9 cellular contexts compared by ENCODE assay signal in genomic region chr1:59814180-59814900, GRCh38. TPM values are rescaled to one million over a fixed set of nuclear protein-coding genes. Genes with fewer than 3 reads are reported as not detected.
DNase-seq lines count a peak whose midpoint lies in the region; ATAC-seq and TF ChIP-seq lines count a peak whose summit lies in the region.
"Had no signal": no experiment of that assay in that cellular context is flagged by ENCODE, and none has a peak within 500 bp of the region (broad histone marks: within the 10 kb centered on the region; RNA-seq: fewer than 3 reads in every experiment).

No MANE protein-coding gene starts in this region.

- no peak overlapping the region for H3K9ac ChIP-seq in SK-N-SH

- intact Hi-C loops in Calu3 (cut with micrococcal nuclease; ENCODE audit: unreplicated experiment), result no loop called here
- intact Hi-C loops in aorta (cut with DNase I), result no loop called here

- ATAC-seq in GM21447 (IDR thresholded peaks at IDR 0.05; ENCODE audit: unreplicated experiment) (peak; percentile 98), aorta (ENCODE audit: low FRiP score) (peak; percentile 61)

- no peaks in the 10 kb centered on the region for H3K27me3 Mint-ChIP-seq in Calu3 (ENCODE audit: unreplicated experiment)
- H3K27me3 Mint-ChIP-seq in activated naive CD8-positive, alpha-beta T cell treated with anti-CD3 and anti-CD28 coated beads for 36 hours, result peaks cover 10% of the 10 kb centered on the region

- H3K9me3 ChIP-seq in SK-N-SH, result no peaks in the 10 kb centered on the region
- no peaks in the 10 kb centered on the region for H3K9me3 ChIP-seq in hepatocyte (ENCODE audit: low read depth)
- H3K9me3 ChIP-seq in aorta (ENCODE audit: control insufficient read depth, low read length), result peaks cover 4% of the 10 kb centered on the region

- no peaks in the 10 kb centered on the region for H3K36me3 Mint-ChIP-seq in Calu3 (ENCODE audit: insufficient read depth, unreplicated experiment)
- no peaks in the 10 kb centered on the region for H3K36me3 Mint-ChIP-seq in activated naive CD8-positive, alpha-beta T cell treated with anti-CD3 and anti-CD28 coated beads for 36 hours

- 10% methylated on average over 18 of the region's 50 CpGs for WGBS in SK-N-SH (ENCODE audit: low lambda C conversion rate)
- WGBS in hepatocyte (ENCODE audit: low lambda C conversion rate, missing lambda C conversion rate), result 18% methylated on average over 24 of the region's 50 CpGs
- WGBS in aorta, 2 donors, result 10 to 13% methylated on average over 30 to 50 of the region's 50 CpGs

- H3K79me2 ChIP-seq in SK-N-SH (ENCODE audit: insufficient read depth) (no peaks in the 10 kb centered on the region), hepatocyte (peaks cover 44% of the 10 kb centered on the region)

- TF ChIP-seq EP300 in SK-N-SH (IDR thresholded peaks at IDR 0.05; ENCODE audit: borderline replicate concordance in 1 of 2, low read depth in 1 of 2, low read length in 1 of 2), result no peak

- H3K27ac ChIP-seq in SK-N-SH (ENCODE audit: low read depth in 2 of 2, low read length in 1 of 2) (no peak overlapping the region), hepatocyte (no peak overlapping the region), aorta (ENCODE audit: low read depth in 1 of 2, low read length in 2 of 2) (no peak overlapping the region)
- H3K27ac ChIP-seq: HL-60 had no signal

- H3K4me1 ChIP-seq in SK-N-SH (ENCODE audit: control insufficient read depth in 1 of 2, insufficient read depth in 2 of 2, low read depth in 1 of 2, low read length in 1 of 2), result peaks cover under 1 to 9% of the 10 kb centered on the region in 2 experiments; a peak in 2 of 4 replicates
- peaks cover 8% of the 10 kb centered on the region for H3K4me1 ChIP-seq in hepatocyte (ENCODE audit: insufficient read depth)
- H3K4me1 ChIP-seq in aorta (ENCODE audit: control insufficient read depth in 1 of 2, insufficient read depth in 2 of 2, low read length in 2 of 2), result peaks cover 0 to 2% of the 10 kb centered on the region in 2 donors

- peaks cover 3% of the 10 kb centered on the region for H3K4me1 Mint-ChIP-seq in Calu3 (ENCODE audit: low read depth, unreplicated experiment)
- H3K4me1 Mint-ChIP-seq in activated naive CD8-positive, alpha-beta T cell treated with anti-CD3 and anti-CD28 coated beads for 36 hours, result peaks cover 4% of the 10 kb centered on the region

- H3K36me3 ChIP-seq in SK-N-SH (replicated peaks in 1 of 2; ENCODE audit: control insufficient read depth in 1 of 2, insufficient read depth in 2 of 2, low read length in 1 of 2), result no peaks in the 10 kb centered on the region
- H3K36me3 ChIP-seq in hepatocyte (replicated peaks; ENCODE audit: insufficient read depth, low read depth), result no peaks in the 10 kb centered on the region
- no peaks in the 10 kb centered on the region for H3K36me3 ChIP-seq in aorta (ENCODE audit: control insufficient read depth in 1 of 2, insufficient read depth in 2 of 2, low read length in 1 of 2)

- in situ Hi-C loops in KBM-7 (cut with MboI; ENCODE audit: low pct_unique_long_range_greater_than_20kb, low sequenced_read_pairs), result no loop called here

- H3K4me3 Mint-ChIP-seq in Calu3 (ENCODE audit: low read depth, unreplicated experiment), result no peak overlapping the region
- H3K4me3 Mint-ChIP-seq in activated naive CD8-positive, alpha-beta T cell treated with anti-CD3 and anti-CD28 coated beads for 36 hours, result no peak overlapping the region

- no TSS peak for BruUV-seq in Calu3 (replicated peaks; lab: Mats Ljungman, UMichigan)

- H3K4me2 ChIP-seq in SK-N-SH (peak overlapping the region; percentile 81), hepatocyte (peak overlapping the region; percentile 84)

- H3K9me3 Mint-ChIP-seq in Calu3 (ENCODE audit: low read depth, unreplicated experiment), result no peaks in the 10 kb centered on the region
- H3K9me3 Mint-ChIP-seq in activated naive CD8-positive, alpha-beta T cell treated with anti-CD3 and anti-CD28 coated beads for 36 hours, result no peaks in the 10 kb centered on the region

- no peak for TF ChIP-seq RAD21 in SK-N-SH (IDR thresholded peaks at IDR 0.05; ENCODE audit: low read length)

- H3K9me2 ChIP-seq in SK-N-SH (no peaks in the 10 kb centered on the region), hepatocyte (replicated peaks; ENCODE audit: insufficient read depth) (no peaks in the 10 kb centered on the region)

- DNase-seq in Calu3 (peak; percentile 91), KBM-7 (peak; percentile 59), SK-N-SH (peak; percentile 95), hepatocyte (ENCODE audit: low spot score) (peak; percentile 95), renal cortical epithelial cell (ENCODE audit: low read depth) (peak; percentile 98), aorta (peak; percentile 62 to 85)
- DNase-seq in activated naive CD8-positive, alpha-beta T cell treated with anti-CD3 and anti-CD28 coated beads for 36 hours, result peak; percentile 84

- H3K27ac Mint-ChIP-seq in Calu3 (ENCODE audit: unreplicated experiment), result no peak overlapping the region
- H3K27ac Mint-ChIP-seq in activated naive CD8-positive, alpha-beta T cell treated with anti-CD3 and anti-CD28 coated beads for 36 hours, result peak overlapping the region; percentile 85

- H3K27me3 ChIP-seq in SK-N-SH (ENCODE audit: insufficient read depth) (no peaks in the 10 kb centered on the region), hepatocyte (no peaks in the 10 kb centered on the region), aorta (ENCODE audit: control insufficient read depth in 1 of 2, insufficient read depth in 2 of 2, low read length in 1 of 2) (no peaks in the 10 kb centered on the region)

- H3K4me3 ChIP-seq in SK-N-SH (ENCODE audit: low read depth in 2 of 2, low read length in 1 of 2) (peak overlapping the region; percentile 53 to 59; a peak in 3 of 4 replicates), hepatocyte (peak overlapping the region; percentile 63), aorta (ENCODE audit: low read length in 2 of 2) (peak overlapping the region; percentile 25 to 50)

- peak overlapping the region; percentile 83; the same call in 1 of the 2 replicates for H2AFZ ChIP-seq in SK-N-SH (ENCODE audit: low read depth)
- H2AFZ ChIP-seq in hepatocyte, result peak overlapping the region; percentile 56

- CTCF ChIA-PET in Calu3 (lab: Charles Lee), result interaction anchor here (0.6 to 1.0 kb wide), 2 partner anchors 8 to 12 kb away, joined by 3 read pairs; no protein-coding TSS in a partner anchor
- CTCF ChIA-PET in SK-N-SH (lab: Yijun Ruan, JAX), result interaction anchor here (0.6 to 1.5 kb wide), 3 partner anchors 11 to 115 kb away, joined by 3 to 4 read pairs (median 3); no protein-coding TSS in a partner anchor

- no peak for TF ChIP-seq CTCF in Calu3 (IDR thresholded peaks at IDR 0.05; ENCODE audit: unreplicated experiment)
- no peak for TF ChIP-seq CTCF in SK-N-SH (IDR thresholded peaks at IDR 0.05)
- TF ChIP-seq CTCF in hepatocyte (IDR thresholded peaks at IDR 0.05; ENCODE audit: poor library complexity), result no peak

- POLR2A ChIA-PET in SK-N-SH (lab: Yijun Ruan, JAX), result interaction anchor here (1.6 to 1.8 kb wide), 2 partner anchors 9 to 133 kb away, joined by 4 to 8 read pairs; no protein-coding TSS in a partner anchor

- H3F3A ChIP-seq in SK-N-SH (replicated peaks; ENCODE audit: insufficient read depth), result no peaks in the 10 kb centered on the region

- no peaks in the 10 kb centered on the region for H4K20me1 ChIP-seq in SK-N-SH (ENCODE audit: insufficient read depth)
- H4K20me1 ChIP-seq in hepatocyte (ENCODE audit: insufficient read depth, poor library complexity, severe bottlenecking), result no peaks in the 10 kb centered on the region

TF ChIP-seq in SK-N-SH, 30 proteins besides CTCF, POLR2A, EP300 and RAD21:
- no peak for TF ChIP-seq USF2 (IDR thresholded peaks at IDR 0.05; ENCODE audit: borderline replicate concordance, low read depth, low read length)
- no peak for TF ChIP-seq YY1 (IDR thresholded peaks at IDR 0.05; ENCODE audit: low read depth)
- no peak for TF ChIP-seq EZH2phosphoT487 (IDR thresholded peaks at IDR 0.05; ENCODE audit: borderline replicate concordance, low read depth)
- peak; percentile 7 for TF ChIP-seq CHD2 (IDR thresholded peaks at IDR 0.05; ENCODE audit: low read length, partially characterized antibody)
- TF ChIP-seq NRF1 (IDR thresholded peaks at IDR 0.05; ENCODE audit: low read depth, low read length), result peak; percentile 63
- peak; percentile 87 for TF ChIP-seq PBX3 (IDR thresholded peaks at IDR 0.05)
- TF ChIP-seq MAX (IDR thresholded peaks at IDR 0.05; ENCODE audit: low read depth), result 0 out of 2 replicates have a peak, but pooled peaks have one; percentile 9
- TF ChIP-seq MXI1 (IDR thresholded peaks at IDR 0.05; ENCODE audit: low read depth, low read length), result peak; percentile 22; the same call in 1 of the 2 replicates

RNA-seq across cellular contexts. Expression of gene HOOK1, which starts 0.4 kb away (rescaled TPM):
- total RNA-seq in Calu3 (2022) (45.7 and 50.4 TPM in 2 replicates), hepatocyte (33.0 and 36.8 TPM in 2 replicates), renal cortical epithelial cell (18.6 and 45.2 TPM in 2 replicates), aorta (1 to 10 TPM in 1 of 2 donors, under 1 TPM in 1; 0.51 to 1.4 TPM)
- polyA plus RNA-seq in SK-N-SH (2012; rRNA removed) (0.34 and 0.35 TPM in 2 replicates), hepatocyte (12.8 and 16.6 TPM in 2 replicates), aorta (1 to 10 TPM in 1 of 2 donors, under 1 TPM in 1; 0.13 to 2.8 TPM)
- polyA plus RNA-seq in SK-N-SH (2012; cell fraction: cytosol; rRNA removed), result 0.38 and 0.45 TPM in 2 replicates
- polyA plus RNA-seq in SK-N-SH (2012; cell fraction: nucleus; rRNA removed), result 0.32 and 0.83 TPM in 2 replicates
- 10 to 100 TPM; 12.9 to 14.0 TPM for total RNA-seq in activated naive CD8-positive, alpha-beta T cell treated with anti-CD3 and anti-CD28 coated beads for 36 hours
